Comparison of ENCODE assay signal across 1 cellular context in the genomic region with DNA sequence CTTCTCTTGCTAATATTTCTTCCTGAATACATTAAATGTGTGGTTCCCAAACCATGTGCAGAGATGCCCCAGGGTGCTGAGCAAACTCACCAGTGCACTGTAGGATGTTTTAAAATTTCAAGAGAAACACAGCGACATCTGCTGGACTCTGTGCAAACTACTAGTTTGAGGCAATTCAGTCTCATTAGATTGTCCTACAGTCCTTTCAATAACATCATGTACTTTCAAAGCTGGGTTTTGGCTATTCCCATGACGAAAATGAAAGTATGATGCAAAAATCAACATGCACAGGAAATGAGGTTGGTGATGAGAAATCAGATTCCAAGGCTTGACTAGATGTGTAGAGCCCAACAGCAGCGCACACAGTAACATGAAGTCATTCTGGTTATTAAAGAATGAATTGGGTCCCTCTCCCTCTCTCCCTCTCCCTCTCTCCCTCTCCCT.
TF ChIP-seq lines count a peak whose summit lies in the region.

No MANE protein-coding gene starts in this region.

TF ChIP-seq in GM12878, 131 proteins besides CTCF, POLR2A, EP300 and RAD21 (continued from another document):
- TF ChIP-seq, protein P1, sequence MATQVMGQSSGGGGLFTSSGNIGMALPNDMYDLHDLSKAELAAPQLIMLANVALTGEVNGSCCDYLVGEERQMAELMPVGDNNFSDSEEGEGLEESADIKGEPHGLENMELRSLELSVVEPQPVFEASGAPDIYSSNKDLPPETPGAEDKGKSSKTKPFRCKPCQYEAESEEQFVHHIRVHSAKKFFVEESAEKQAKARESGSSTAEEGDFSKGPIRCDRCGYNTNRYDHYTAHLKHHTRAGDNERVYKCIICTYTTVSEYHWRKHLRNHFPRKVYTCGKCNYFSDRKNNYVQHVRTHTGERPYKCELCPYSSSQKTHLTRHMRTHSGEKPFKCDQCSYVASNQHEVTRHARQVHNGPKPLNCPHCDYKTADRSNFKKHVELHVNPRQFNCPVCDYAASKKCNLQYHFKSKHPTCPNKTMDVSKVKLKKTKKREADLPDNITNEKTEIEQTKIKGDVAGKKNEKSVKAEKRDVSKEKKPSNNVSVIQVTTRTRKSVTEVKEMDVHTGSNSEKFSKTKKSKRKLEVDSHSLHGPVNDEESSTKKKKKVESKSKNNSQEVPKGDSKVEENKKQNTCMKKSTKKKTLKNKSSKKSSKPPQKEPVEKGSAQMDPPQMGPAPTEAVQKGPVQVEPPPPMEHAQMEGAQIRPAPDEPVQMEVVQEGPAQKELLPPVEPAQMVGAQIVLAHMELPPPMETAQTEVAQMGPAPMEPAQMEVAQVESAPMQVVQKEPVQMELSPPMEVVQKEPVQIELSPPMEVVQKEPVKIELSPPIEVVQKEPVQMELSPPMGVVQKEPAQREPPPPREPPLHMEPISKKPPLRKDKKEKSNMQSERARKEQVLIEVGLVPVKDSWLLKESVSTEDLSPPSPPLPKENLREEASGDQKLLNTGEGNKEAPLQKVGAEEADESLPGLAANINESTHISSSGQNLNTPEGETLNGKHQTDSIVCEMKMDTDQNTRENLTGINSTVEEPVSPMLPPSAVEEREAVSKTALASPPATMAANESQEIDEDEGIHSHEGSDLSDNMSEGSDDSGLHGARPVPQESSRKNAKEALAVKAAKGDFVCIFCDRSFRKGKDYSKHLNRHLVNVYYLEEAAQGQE (IDR thresholded peaks at IDR 0.05; ENCODE audit: low read depth, low read length): no peak
- TF ChIP-seq CBFB (IDR thresholded peaks at IDR 0.05; ENCODE audit: low read depth) (no peak), ZNF622 (IDR thresholded peaks at IDR 0.05) (no peak), PML (IDR thresholded peaks at IDR 0.05; ENCODE audit: low read length) (no peak), SMC3 (IDR thresholded peaks at IDR 0.05; ENCODE audit: borderline replicate concordance, low read length) (peak; percentile 54; the same call in 1 of the 2 replicates), STAT1 (conservative IDR thresholded peaks at IDR 0.05) (0 out of 2 replicates have a peak, but pooled peaks have one; percentile 51), ZNF384 (IDR thresholded peaks at IDR 0.05; ENCODE audit: borderline replicate concordance, low read depth, low read length) (no peak), STAT3 (IDR thresholded peaks at IDR 0.05; ENCODE audit: low read depth, low read length) (no peak), NR2C1 (IDR thresholded peaks at IDR 0.05) (no peak)
- TF ChIP-seq, protein P2, sequence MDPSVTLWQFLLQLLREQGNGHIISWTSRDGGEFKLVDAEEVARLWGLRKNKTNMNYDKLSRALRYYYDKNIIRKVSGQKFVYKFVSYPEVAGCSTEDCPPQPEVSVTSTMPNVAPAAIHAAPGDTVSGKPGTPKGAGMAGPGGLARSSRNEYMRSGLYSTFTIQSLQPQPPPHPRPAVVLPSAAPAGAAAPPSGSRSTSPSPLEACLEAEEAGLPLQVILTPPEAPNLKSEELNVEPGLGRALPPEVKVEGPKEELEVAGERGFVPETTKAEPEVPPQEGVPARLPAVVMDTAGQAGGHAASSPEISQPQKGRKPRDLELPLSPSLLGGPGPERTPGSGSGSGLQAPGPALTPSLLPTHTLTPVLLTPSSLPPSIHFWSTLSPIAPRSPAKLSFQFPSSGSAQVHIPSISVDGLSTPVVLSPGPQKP (IDR thresholded peaks at IDR 0.05; ENCODE audit: low read depth, low read length): no peak
- TF ChIP-seq, protein P3, sequence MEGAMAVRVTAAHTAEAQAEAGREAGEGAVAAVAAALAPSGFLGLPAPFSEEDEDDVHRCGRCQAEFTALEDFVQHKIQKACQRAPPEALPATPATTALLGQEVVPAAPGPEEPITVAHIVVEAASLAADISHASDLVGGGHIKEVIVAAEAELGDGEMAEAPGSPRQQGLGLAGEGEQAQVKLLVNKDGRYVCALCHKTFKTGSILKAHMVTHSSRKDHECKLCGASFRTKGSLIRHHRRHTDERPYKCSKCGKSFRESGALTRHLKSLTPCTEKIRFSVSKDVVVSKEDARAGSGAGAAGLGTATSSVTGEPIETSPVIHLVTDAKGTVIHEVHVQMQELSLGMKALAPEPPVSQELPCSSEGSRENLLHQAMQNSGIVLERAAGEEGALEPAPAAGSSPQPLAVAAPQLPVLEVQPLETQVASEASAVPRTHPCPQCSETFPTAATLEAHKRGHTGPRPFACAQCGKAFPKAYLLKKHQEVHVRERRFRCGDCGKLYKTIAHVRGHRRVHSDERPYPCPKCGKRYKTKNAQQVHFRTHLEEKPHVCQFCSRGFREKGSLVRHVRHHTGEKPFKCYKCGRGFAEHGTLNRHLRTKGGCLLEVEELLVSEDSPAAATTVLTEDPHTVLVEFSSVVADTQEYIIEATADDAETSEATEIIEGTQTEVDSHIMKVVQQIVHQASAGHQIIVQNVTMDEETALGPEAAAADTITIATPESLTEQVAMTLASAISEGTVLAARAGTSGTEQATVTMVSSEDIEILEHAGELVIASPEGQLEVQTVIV (IDR thresholded peaks at IDR 0.05; ENCODE audit: borderline replicate concordance, partially characterized antibody): no peak
- TF ChIP-seq, protein P4, sequence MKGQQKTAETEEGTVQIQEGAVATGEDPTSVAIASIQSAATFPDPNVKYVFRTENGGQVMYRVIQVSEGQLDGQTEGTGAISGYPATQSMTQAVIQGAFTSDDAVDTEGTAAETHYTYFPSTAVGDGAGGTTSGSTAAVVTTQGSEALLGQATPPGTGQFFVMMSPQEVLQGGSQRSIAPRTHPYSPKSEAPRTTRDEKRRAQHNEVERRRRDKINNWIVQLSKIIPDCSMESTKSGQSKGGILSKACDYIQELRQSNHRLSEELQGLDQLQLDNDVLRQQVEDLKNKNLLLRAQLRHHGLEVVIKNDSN (IDR thresholded peaks at IDR 0.05; ENCODE audit: borderline replicate concordance, extremely low read length, insufficient read depth, low read depth, low read length): no peak
- TF ChIP-seq, protein P5, sequence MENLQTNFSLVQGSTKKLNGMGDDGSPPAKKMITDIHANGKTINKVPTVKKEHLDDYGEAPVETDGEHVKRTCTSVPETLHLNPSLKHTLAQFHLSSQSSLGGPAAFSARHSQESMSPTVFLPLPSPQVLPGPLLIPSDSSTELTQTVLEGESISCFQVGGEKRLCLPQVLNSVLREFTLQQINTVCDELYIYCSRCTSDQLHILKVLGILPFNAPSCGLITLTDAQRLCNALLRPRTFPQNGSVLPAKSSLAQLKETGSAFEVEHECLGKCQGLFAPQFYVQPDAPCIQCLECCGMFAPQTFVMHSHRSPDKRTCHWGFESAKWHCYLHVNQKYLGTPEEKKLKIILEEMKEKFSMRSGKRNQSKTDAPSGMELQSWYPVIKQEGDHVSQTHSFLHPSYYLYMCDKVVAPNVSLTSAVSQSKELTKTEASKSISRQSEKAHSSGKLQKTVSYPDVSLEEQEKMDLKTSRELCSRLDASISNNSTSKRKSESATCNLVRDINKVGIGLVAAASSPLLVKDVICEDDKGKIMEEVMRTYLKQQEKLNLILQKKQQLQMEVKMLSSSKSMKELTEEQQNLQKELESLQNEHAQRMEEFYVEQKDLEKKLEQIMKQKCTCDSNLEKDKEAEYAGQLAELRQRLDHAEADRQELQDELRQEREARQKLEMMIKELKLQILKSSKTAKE (IDR thresholded peaks at IDR 0.05; ENCODE audit: low read depth, poor library complexity, severe bottlenecking): no peak
- TF ChIP-seq, protein P6, sequence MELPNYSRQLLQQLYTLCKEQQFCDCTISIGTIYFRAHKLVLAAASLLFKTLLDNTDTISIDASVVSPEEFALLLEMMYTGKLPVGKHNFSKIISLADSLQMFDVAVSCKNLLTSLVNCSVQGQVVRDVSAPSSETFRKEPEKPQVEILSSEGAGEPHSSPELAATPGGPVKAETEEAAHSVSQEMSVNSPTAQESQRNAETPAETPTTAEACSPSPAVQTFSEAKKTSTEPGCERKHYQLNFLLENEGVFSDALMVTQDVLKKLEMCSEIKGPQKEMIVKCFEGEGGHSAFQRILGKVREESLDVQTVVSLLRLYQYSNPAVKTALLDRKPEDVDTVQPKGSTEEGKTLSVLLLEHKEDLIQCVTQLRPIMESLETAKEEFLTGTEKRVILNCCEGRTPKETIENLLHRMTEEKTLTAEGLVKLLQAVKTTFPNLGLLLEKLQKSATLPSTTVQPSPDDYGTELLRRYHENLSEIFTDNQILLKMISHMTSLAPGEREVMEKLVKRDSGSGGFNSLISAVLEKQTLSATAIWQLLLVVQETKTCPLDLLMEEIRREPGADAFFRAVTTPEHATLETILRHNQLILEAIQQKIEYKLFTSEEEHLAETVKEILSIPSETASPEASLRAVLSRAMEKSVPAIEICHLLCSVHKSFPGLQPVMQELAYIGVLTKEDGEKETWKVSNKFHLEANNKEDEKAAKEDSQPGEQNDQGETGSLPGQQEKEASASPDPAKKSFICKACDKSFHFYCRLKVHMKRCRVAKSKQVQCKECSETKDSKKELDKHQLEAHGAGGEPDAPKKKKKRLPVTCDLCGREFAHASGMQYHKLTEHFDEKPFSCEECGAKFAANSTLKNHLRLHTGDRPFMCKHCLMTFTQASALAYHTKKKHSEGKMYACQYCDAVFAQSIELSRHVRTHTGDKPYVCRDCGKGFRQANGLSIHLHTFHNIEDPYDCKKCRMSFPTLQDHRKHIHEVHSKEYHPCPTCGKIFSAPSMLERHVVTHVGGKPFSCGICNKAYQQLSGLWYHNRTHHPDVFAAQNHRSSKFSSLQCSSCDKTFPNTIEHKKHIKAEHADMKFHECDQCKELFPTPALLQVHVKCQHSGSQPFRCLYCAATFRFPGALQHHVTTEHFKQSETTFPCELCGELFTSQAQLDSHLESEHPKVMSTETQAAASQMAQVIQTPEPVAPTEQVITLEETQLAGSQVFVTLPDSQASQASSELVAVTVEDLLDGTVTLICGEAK (IDR thresholded peaks at IDR 0.05; ENCODE audit: borderline replicate concordance): no peak
- TF ChIP-seq, protein P7, sequence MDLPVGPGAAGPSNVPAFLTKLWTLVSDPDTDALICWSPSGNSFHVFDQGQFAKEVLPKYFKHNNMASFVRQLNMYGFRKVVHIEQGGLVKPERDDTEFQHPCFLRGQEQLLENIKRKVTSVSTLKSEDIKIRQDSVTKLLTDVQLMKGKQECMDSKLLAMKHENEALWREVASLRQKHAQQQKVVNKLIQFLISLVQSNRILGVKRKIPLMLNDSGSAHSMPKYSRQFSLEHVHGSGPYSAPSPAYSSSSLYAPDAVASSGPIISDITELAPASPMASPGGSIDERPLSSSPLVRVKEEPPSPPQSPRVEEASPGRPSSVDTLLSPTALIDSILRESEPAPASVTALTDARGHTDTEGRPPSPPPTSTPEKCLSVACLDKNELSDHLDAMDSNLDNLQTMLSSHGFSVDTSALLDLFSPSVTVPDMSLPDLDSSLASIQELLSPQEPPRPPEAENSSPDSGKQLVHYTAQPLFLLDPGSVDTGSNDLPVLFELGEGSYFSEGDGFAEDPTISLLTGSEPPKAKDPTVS (IDR thresholded peaks at IDR 0.05; ENCODE audit: low read depth, low read length): no peak
